In genomic region chr7:2017914-2018785, GRCh38 we compare ENCODE assay signal across 15 cellular contexts.
DNase-seq lines count a peak whose midpoint lies in the region; ATAC-seq, FAIRE-seq and TF ChIP-seq lines count a peak whose summit lies in the region.
"Had no signal": no experiment of that assay in that cellular context is flagged by ENCODE, and none has a peak within 500 bp of the region (broad histone marks: within the 10 kb centered on the region; RNA-seq: fewer than 3 reads in every experiment).

No MANE protein-coding gene starts in this region.

- TF ChIP-seq CTCF in BE2C (IDR thresholded peaks at IDR 0.05; ENCODE audit: low read depth, low read length) (no peak), neutrophil (IDR thresholded peaks at IDR 0.05) (no peak), brain microvascular endothelial cell (IDR thresholded peaks at IDR 0.05; ENCODE audit: low read depth, low read length, missing control alignments) (no peak), GM10266 (IDR thresholded peaks at IDR 0.05; ENCODE audit: control insufficient read depth, insufficient read depth, low read depth, missing control alignments) (no peak)

- no peaks in the 10 kb centered on the region for H3K27me3 ChIP-seq in BE2C
- peaks cover 19% of the 10 kb centered on the region for H3K27me3 ChIP-seq in neutrophil
- no peaks in the 10 kb centered on the region for H3K27me3 ChIP-seq in brain microvascular endothelial cell (replicated peaks)
- H3K27me3 ChIP-seq: pancreas had no signal

- peak; percentile 6 for DNase-seq in BE2C
- DNase-seq in HTR-8/SVneo (ENCODE audit: insufficient read length, low spot score), result no peak
- DNase-seq in left cardiac atrium, result peak; percentile 19
- no peak for DNase-seq in KBM-7
- DNase-seq in brain microvascular endothelial cell, result no peak
- DNase-seq in GM10266 (ENCODE audit: extremely low spot score), result no peak
- DNase-seq in activated CD4-positive, alpha-beta T cell treated with anti-CD3 and anti-CD28 coated beads for 1 hour, result no peak
- DNase-seq: effector memory CD4-positive, alpha-beta T cell; NCI-H2029; stimulated activated CD4-positive, alpha-beta T cell treated with anti-CD3 and anti-CD28 coated beads, Interleukin-1b, Interleukin-23, amount 100 ng/mL, for 48 hours had no signal

- H3K4me3 ChIP-seq in BE2C (ENCODE audit: low read depth, low read length) (no peak overlapping the region), neutrophil (ENCODE audit: low read depth in 1 of 2, low read length in 1 of 2) (peak overlapping the region in 1 of 2 experiments; percentile 52), brain microvascular endothelial cell (ENCODE audit: low read depth, low read length) (no peak overlapping the region)
- H3K4me3 ChIP-seq: pancreas had no signal

- no peaks in the 10 kb centered on the region for H3K9me3 ChIP-seq in BE2C
- H3K9me3 ChIP-seq in neutrophil, result no peaks in the 10 kb centered on the region
- H3K9me3 ChIP-seq: pancreas had no signal

- peak overlapping the region; percentile 69 for H3K27ac ChIP-seq in neutrophil
- H3K27ac ChIP-seq in brain microvascular endothelial cell, result no peak overlapping the region
- H3K27ac ChIP-seq: VCaP had no signal

- no peak for ATAC-seq in left cardiac atrium
- ATAC-seq: stimulated activated effector memory CD8-positive, alpha-beta T cell treated with anti-CD3 and anti-CD28 coated beads, Interleukin-12 subunit alpha, Interleukin-12 subunit beta, amount 100 ng/mL, for 72 hours had no signal

- H3K36me3 ChIP-seq in BE2C, result no peaks in the 10 kb centered on the region
- peaks cover 6% of the 10 kb centered on the region for H3K36me3 ChIP-seq in neutrophil
- H3K36me3 ChIP-seq in brain microvascular endothelial cell (replicated peaks), result no peaks in the 10 kb centered on the region
- H3K36me3 ChIP-seq: pancreas had no signal

- H3K4me1 ChIP-seq in BE2C (peaks cover 6% of the 10 kb centered on the region), neutrophil (ENCODE audit: control insufficient read depth in 1 of 2, insufficient read depth in 1 of 2, low read depth in 1 of 2, low read length in 1 of 2) (peaks cover 14 to 24% of the 10 kb centered on the region in 2 experiments)
- H3K4me1 ChIP-seq: pancreas had no signal

- in situ Hi-C loops in KBM-7 (cut with MboI; ENCODE audit: low pct_unique_long_range_greater_than_20kb, low sequenced_read_pairs) (no loop called here), brain microvascular endothelial cell (cut with HindIII; ENCODE audit: low pct_ligation_motif_present, low sequenced_read_pairs) (no loop called here)

- peak; percentile 9 for FAIRE-seq in HTR-8/SVneo (lab: Jason Lieb, UNC)
- FAIRE-seq: GM18507, pancreas had no signal

- intact Hi-C loops in left cardiac atrium (cut with DNase I), result no loop called here

Comparison
In these comparisons a context has a peak if more than half of its experiments do, and no peak if none do; other contexts are left out.
1. DNase-seq: peak in BE2C (single experiment) and left cardiac atrium (single experiment); none in HTR-8/SVneo (single experiment), KBM-7 (single experiment), brain microvascular endothelial cell (single experiment), GM10266 (single experiment) and activated CD4-positive, alpha-beta T cell treated with anti-CD3 and anti-CD28 coated beads for 1 hour (single experiment).